In genomic region chr11:10592331-10592730, GRCh38 we compare ENCODE assay signal across 1 cellular context.
TF ChIP-seq lines count a peak whose summit lies in the region.

No MANE protein-coding gene starts in this region.

TF ChIP-seq in H1, 55 proteins besides CTCF, POLR2A, EP300 and RAD21:
- TF ChIP-seq SRF (IDR thresholded peaks at IDR 0.05; ENCODE audit: low read depth, low read length) = peak; percentile 36; the same call in 1 of the 2 replicates
- no peak for TF ChIP-seq CHD7 (IDR thresholded peaks at IDR 0.05; ENCODE audit: insufficient replicate concordance, low read length)
